Comparison of ENCODE assay signal across 8 cellular contexts in genomic region chr5:141512390-141513020, GRCh38. TPM values are rescaled to one million over a fixed set of nuclear protein-coding genes. Genes with fewer than 3 reads are reported as not detected.
DNase-seq lines count a peak whose midpoint lies in the region; ATAC-seq and TF ChIP-seq lines count a peak whose summit lies in the region.

No MANE protein-coding gene starts in this region.

- TF ChIP-seq CTCF in astrocyte of the cerebellum (IDR thresholded peaks at IDR 0.05; ENCODE audit: low read depth, low read length, missing control alignments), result peak; percentile 87

- H3K9ac ChIP-seq in skeletal muscle satellite cell (ENCODE audit: low read depth, low read length), result peak overlapping the region; percentile 85

- H3K27ac Mint-ChIP-seq in T-helper 2 cell treated with Interferon-gamma antibody and Interleukin-4, amounts not matched to agents 5 μg/mL and 100 μg/mL, for 36 hours, result peak overlapping the region; percentile 77

- in situ Hi-C loops in astrocyte of the cerebellum (cut with HindIII; ENCODE audit: low sequenced_read_pairs), result no loop called here

- peak overlapping the region; percentile 35 for H3K4me3 ChIP-seq in astrocyte of the cerebellum (ENCODE audit: low read depth, low read length)
- peak overlapping the region; percentile 61 for H3K4me3 ChIP-seq in iPS-11a (ENCODE audit: low read depth, low read length)
- H3K4me3 ChIP-seq in skeletal muscle satellite cell (ENCODE audit: low read length), result peak overlapping the region; percentile 69

- H3K36me3 Mint-ChIP-seq in T-helper 2 cell treated with Interferon-gamma antibody and Interleukin-4, amounts not matched to agents 5 μg/mL and 100 μg/mL, for 36 hours (ENCODE audit: low read depth), result peaks cover 29% of the 10 kb centered on the region

- DNase-seq in EL (peak; percentile 70), HuH-7.5 (ENCODE audit: low spot score) (peak; percentile 87), astrocyte of the cerebellum (ENCODE audit: low read depth) (no peak), epidermal melanocyte (ENCODE audit: insufficient read length, low spot score) (no peak)
- peak; percentile 77 for DNase-seq in T-helper 2 cell treated with Interferon-gamma antibody and Interleukin-4, amounts not matched to agents 5 μg/mL and 100 μg/mL, for 36 hours (ENCODE audit: low spot score)

- ATAC-seq in HG03108 (IDR thresholded peaks at IDR 0.05; ENCODE audit: unreplicated experiment), result no peak

- H3K4me1 ChIP-seq in skeletal muscle satellite cell (ENCODE audit: control insufficient read depth, insufficient read depth, low read length), result peaks cover 77% of the 10 kb centered on the region

- peak overlapping the region; percentile 93 for H3K4me2 ChIP-seq in skeletal muscle satellite cell (ENCODE audit: low read length)

- H3K9me3 Mint-ChIP-seq in T-helper 2 cell treated with Interferon-gamma antibody and Interleukin-4, amounts not matched to agents 5 μg/mL and 100 μg/mL, for 36 hours, result no peaks in the 10 kb centered on the region

- no peaks in the 10 kb centered on the region for H3K9me3 ChIP-seq in skeletal muscle satellite cell (replicated peaks; ENCODE audit: low read length)

- peak overlapping the region; percentile 80 for H3K4me3 Mint-ChIP-seq in T-helper 2 cell treated with Interferon-gamma antibody and Interleukin-4, amounts not matched to agents 5 μg/mL and 100 μg/mL, for 36 hours

- H3K27me3 ChIP-seq in skeletal muscle satellite cell (ENCODE audit: control insufficient read depth, insufficient read depth, low read length), result no peaks in the 10 kb centered on the region

- peaks cover 20% of the 10 kb centered on the region for H3K36me3 ChIP-seq in skeletal muscle satellite cell (ENCODE audit: insufficient read depth, low read length)

- peaks cover 26% of the 10 kb centered on the region for H3K4me1 Mint-ChIP-seq in T-helper 2 cell treated with Interferon-gamma antibody and Interleukin-4, amounts not matched to agents 5 μg/mL and 100 μg/mL, for 36 hours (ENCODE audit: low read depth)

- no peaks in the 10 kb centered on the region for H3K27me3 Mint-ChIP-seq in T-helper 2 cell treated with Interferon-gamma antibody and Interleukin-4, amounts not matched to agents 5 μg/mL and 100 μg/mL, for 36 hours (ENCODE audit: low read depth)

RNA-seq across cellular contexts. Expression of gene PCDHGC5, which starts 23.6 kb away (rescaled TPM):
- total RNA-seq in skeletal muscle satellite cell (2012; rRNA removed), result 2.0 and 3.3 TPM in 2 replicates

RNA-seq across cellular contexts. Expression of gene PCDHGC4, which starts 27.7 kb away (rescaled TPM):
- total RNA-seq in skeletal muscle satellite cell (2012; rRNA removed), result 1.1 and 1.3 TPM in 2 replicates

RNA-seq across cellular contexts. Expression of gene PCDHGC3, which starts 36.7 kb away (rescaled TPM):
- total RNA-seq in skeletal muscle satellite cell (2012; rRNA removed), result 30.9 and 44.6 TPM in 2 replicates

Comparison
In these comparisons a context has a peak if more than half of its experiments do, and no peak if none do; other contexts are left out.
1. DNase-seq: peak in EL (single experiment), HuH-7.5 (single experiment) and T-helper 2 cell treated with Interferon-gamma antibody and Interleukin-4, amounts not matched to agents 5 μg/mL and 100 μg/mL, for 36 hours (single experiment); none in astrocyte of the cerebellum (single experiment) and epidermal melanocyte (single experiment).
2. Peak in every context shown above with its lines, with median percentiles within 50 percentile points of each other: H3K4me3 ChIP-seq.